Comparison of ENCODE assay signal across 13 cellular contexts in the genomic region with DNA sequence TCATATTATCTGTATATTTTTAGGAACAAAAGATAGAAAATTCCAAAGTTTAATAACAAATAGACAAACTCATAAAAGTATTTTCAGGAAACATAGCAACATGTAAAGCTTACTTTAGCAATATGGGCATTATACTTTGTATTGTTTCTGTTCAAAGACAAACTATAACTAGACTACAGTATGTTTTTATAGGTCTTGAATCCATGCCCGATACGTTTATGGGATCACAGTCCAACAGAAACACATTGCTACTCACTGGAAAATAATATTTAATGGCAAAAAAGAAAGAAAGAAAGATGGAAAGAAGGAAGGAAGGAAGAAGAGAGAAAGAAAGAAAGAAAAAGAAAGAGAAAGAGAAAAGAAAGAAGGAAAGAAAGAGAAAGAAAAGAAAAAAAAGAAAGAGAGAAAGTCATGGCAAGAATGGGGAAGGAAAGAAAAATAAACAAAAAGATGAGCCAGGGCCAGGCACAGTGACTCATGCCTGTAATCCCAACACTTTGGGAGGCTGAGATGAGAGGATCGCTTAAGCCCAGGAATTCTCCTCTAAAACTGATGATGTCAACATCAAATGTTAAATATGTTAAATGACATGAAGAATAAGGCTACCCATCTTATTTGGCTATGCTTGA. TPM values are rescaled to one million over a fixed set of nuclear protein-coding genes. Genes with fewer than 3 reads are reported as not detected.
DNase-seq lines count a peak whose midpoint lies in the region; TF ChIP-seq lines count a peak whose summit lies in the region.
"Had no signal": no experiment of that assay in that cellular context is flagged by ENCODE, and none has a peak within 500 bp of the region (broad histone marks: within the 10 kb centered on the region; RNA-seq: fewer than 3 reads in every experiment).

No MANE protein-coding gene starts in this region.

- TF ChIP-seq CTCF in HFFc6 (IDR thresholded peaks at IDR 0.05) (no peak), astrocyte of the spinal cord (IDR thresholded peaks at IDR 0.05; ENCODE audit: low read depth, low read length) (no peak), hepatocyte (IDR thresholded peaks at IDR 0.05; ENCODE audit: poor library complexity) (no peak)

- no peaks in the 10 kb centered on the region for H3K27me3 ChIP-seq in hepatocyte

- peak; percentile 42 for DNase-seq in A172 (ENCODE audit: low spot score)
- DNase-seq in HFFc6 = peak; percentile 38
- DNase-seq in astrocyte of the spinal cord (ENCODE audit: low read depth, low spot score) = peak; percentile 49
- no peak for DNase-seq in hepatocyte (ENCODE audit: low spot score)
- DNase-seq in NCI-H2171 treated with DMSO at 0.1 percent for 48 hours (lab: John Stamatoyannopoulos, UW) = no peak
- no peak for DNase-seq in stimulated activated CD4-positive, alpha-beta T cell treated with anti-CD3 and anti-CD28 coated beads, Interleukin-4, amount 100 ng/mL, for 4 hours
- DNase-seq in putamen (ENCODE audit: low spot score) = no peak
- DNase-seq in NCI-H82 (lab: John Stamatoyannopoulos, UW) = no peak
- DNase-seq: glutamatergic neuron; NCI-H1105; NK-92 treated with Interleukin-12 subunit alpha and Interleukin-12 subunit beta, amount 100 ng/mL, for 24 hours had no signal

- H3K36me3 ChIP-seq in hepatocyte (replicated peaks; ENCODE audit: insufficient read depth, low read depth) = no peaks in the 10 kb centered on the region

- H3K4me1 Mint-ChIP-seq in HFFc6 (ENCODE audit: low read depth) = peaks cover 40% of the 10 kb centered on the region
- H3K4me1 Mint-ChIP-seq: brain had no signal

- no peaks in the 10 kb centered on the region for H3K9me2 ChIP-seq in hepatocyte (replicated peaks; ENCODE audit: insufficient read depth)

- peaks cover 19% of the 10 kb centered on the region for H3K36me3 Mint-ChIP-seq in HFFc6 (ENCODE audit: low read depth)

- H3K4me2 ChIP-seq in hepatocyte = no peak overlapping the region

- H2AFZ ChIP-seq in hepatocyte = no peak overlapping the region

- H3K4me3 ChIP-seq in astrocyte of the spinal cord (ENCODE audit: low read depth, low read length) (no peak overlapping the region), hepatocyte (no peak overlapping the region)

- H3K9me3 ChIP-seq in hepatocyte (ENCODE audit: low read depth) = no peaks in the 10 kb centered on the region

- H3K79me2 ChIP-seq in hepatocyte = no peaks in the 10 kb centered on the region

- H3K27ac ChIP-seq in hepatocyte = peak overlapping the region; percentile 33

- H3K4me3 Mint-ChIP-seq in HFFc6 = peak overlapping the region; percentile 78
- H3K4me3 Mint-ChIP-seq: brain; T-helper 1 cell treated with Interleukin-12 subunit alpha and Interleukin-12 subunit beta and Interleukin-4 antibody, amounts not matched to agents 30 μg/mL and 1 μg/mL, for 36 hours had no signal

- H3K9me3 Mint-ChIP-seq in HFFc6 = no peaks in the 10 kb centered on the region
- H3K9me3 Mint-ChIP-seq: brain; T-helper 1 cell treated with Interleukin-12 subunit alpha and Interleukin-12 subunit beta and Interleukin-4 antibody, amounts not matched to agents 30 μg/mL and 1 μg/mL, for 36 hours had no signal

- peaks cover 5% of the 10 kb centered on the region for H3K4me1 ChIP-seq in hepatocyte (ENCODE audit: insufficient read depth)

- H3K27me3 Mint-ChIP-seq in HFFc6 (ENCODE audit: insufficient read depth) = no peaks in the 10 kb centered on the region
- H3K27me3 Mint-ChIP-seq: brain had no signal

- H3K27ac Mint-ChIP-seq in HFFc6 = peak overlapping the region; percentile 67
- H3K27ac Mint-ChIP-seq: brain; T-helper 1 cell treated with Interleukin-12 subunit alpha and Interleukin-12 subunit beta and Interleukin-4 antibody, amounts not matched to agents 30 μg/mL and 1 μg/mL, for 36 hours had no signal

- WGBS in hepatocyte (ENCODE audit: low lambda C conversion rate, missing lambda C conversion rate) = 65% methylated on average over 3 of the region's 3 CpGs

- in situ Hi-C loops in astrocyte of the spinal cord (cut with HindIII; ENCODE audit: low sequenced_read_pairs) = no loop called here

- H4K20me1 ChIP-seq in hepatocyte (ENCODE audit: insufficient read depth, poor library complexity, severe bottlenecking) = no peaks in the 10 kb centered on the region

RNA-seq across cellular contexts. Expression of a gene that starts 32.7 kb away (rescaled TPM):
- 63.0 and 79.6 TPM in 2 replicates for total RNA-seq in A172 (2014; rRNA removed; shearing (Covaris generic))
- 10 to 100 TPM; 39.1 to 49.0 (median 40.4) TPM for total RNA-seq in HFFc6 (2021; fragmentation: NEBNext Ultra II Directional; extraction: Animal tissue kit (Norgen Biotek cat#: 25700))
- 101 and 109 TPM in 2 replicates for total RNA-seq in hepatocyte
- 91.3 TPM in 2 replicates for polyA plus RNA-seq in hepatocyte

RNA-seq across cellular contexts. Expression of a gene that starts 50.0 kb away (rescaled TPM):
- total RNA-seq in A172 (2014; rRNA removed; shearing (Covaris generic)) = 10.3 and 11.8 TPM in 2 replicates
- total RNA-seq in HFFc6 (2021; fragmentation: NEBNext Ultra II Directional; extraction: Animal tissue kit (Norgen Biotek cat#: 25700)) = 1 to 10 TPM; 4.7 to 8.0 (median 5.7) TPM
- total RNA-seq in hepatocyte = 43.1 and 44.8 TPM in 2 replicates
- polyA plus RNA-seq in hepatocyte = 20.0 and 21.4 TPM in 2 replicates

Comparison
In these comparisons a context has a peak if more than half of its experiments do, and no peak if none do; other contexts are left out.
1. DNase-seq: peak in A172 (single experiment), HFFc6 (single experiment) and astrocyte of the spinal cord (single experiment); none in hepatocyte (single experiment), NCI-H2171 treated with DMSO at 0.1 percent for 48 hours (single experiment), stimulated activated CD4-positive, alpha-beta T cell treated with anti-CD3 and anti-CD28 coated beads, Interleukin-4, amount 100 ng/mL, for 4 hours (0 of 2), putamen (single experiment) and NCI-H82 (single experiment).